ENCODE assay signal across 8 cellular contexts in the genomic region with DNA sequence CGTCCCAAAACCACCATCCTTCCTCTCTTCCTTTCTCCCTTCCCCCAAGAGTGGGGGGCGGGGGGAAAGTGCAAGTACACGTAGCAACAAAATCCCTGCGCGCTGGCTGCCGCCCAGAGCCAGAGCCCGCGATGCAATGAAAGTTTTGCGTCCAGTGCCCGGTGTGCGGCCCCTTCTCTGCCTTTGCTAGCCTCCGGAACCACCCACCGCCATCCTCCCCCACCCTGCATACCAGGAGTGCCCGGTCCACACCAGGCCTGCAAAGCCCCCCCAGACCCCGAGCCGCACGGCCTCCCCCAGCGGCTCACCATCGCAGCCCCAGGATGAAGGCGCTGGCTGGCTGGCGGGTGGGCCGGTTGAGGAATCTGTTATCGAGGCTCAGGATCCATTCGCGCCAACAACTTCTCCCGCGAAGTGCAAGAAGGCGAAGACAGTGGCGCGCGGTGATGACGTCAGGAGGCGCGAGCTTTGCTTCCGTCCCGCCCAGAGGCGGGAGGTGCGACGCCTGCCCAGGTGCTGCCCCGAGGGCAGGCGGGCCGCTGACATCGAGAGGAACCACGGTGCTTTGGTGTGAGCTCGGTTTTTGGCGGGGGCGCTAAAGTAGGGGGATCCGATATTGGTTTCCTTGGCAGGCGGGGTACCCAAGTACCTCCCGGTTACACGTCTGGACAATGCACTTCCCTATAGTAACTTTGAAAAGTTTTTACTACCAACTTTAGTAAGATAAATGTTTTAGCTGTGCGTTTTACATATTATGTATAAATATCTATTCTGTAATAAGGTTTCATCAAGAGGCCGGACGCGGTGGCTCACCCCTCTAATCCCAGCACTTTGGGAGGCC. TPM values are rescaled to one million over a fixed set of nuclear protein-coding genes. Genes with fewer than 3 reads are reported as not detected.
A peak's percentile ranks its signal among the peaks of the same experiment; 100 is the strongest.
DNase-seq lines count a peak whose midpoint lies in the region; ATAC-seq and TF ChIP-seq lines count a peak whose summit lies in the region.

A gene with protein sequence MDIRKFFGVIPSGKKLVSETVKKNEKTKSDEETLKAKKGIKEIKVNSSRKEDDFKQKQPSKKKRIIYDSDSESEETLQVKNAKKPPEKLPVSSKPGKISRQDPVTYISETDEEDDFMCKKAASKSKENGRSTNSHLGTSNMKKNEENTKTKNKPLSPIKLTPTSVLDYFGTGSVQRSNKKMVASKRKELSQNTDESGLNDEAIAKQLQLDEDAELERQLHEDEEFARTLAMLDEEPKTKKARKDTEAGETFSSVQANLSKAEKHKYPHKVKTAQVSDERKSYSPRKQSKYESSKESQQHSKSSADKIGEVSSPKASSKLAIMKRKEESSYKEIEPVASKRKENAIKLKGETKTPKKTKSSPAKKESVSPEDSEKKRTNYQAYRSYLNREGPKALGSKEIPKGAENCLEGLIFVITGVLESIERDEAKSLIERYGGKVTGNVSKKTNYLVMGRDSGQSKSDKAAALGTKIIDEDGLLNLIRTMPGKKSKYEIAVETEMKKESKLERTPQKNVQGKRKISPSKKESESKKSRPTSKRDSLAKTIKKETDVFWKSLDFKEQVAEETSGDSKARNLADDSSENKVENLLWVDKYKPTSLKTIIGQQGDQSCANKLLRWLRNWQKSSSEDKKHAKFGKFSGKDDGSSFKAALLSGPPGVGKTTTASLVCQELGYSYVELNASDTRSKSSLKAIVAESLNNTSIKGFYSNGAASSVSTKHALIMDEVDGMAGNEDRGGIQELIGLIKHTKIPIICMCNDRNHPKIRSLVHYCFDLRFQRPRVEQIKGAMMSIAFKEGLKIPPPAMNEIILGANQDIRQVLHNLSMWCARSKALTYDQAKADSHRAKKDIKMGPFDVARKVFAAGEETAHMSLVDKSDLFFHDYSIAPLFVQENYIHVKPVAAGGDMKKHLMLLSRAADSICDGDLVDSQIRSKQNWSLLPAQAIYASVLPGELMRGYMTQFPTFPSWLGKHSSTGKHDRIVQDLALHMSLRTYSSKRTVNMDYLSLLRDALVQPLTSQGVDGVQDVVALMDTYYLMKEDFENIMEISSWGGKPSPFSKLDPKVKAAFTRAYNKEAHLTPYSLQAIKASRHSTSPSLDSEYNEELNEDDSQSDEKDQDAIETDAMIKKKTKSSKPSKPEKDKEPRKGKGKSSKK (minus strand): TSS at position 432 of the 841 bp plus-strand sequence. CDS start 121 bp downstream, at position 311.

- POLR2A ChIA-PET in Caco-2 (lab: Charles Lee) (interaction anchor here (0.6 to 1.8 kb wide), 10 partner anchors 18 to 690 kb away, joined by 3 to 15 read pairs (median 4); partner anchors contain the start of genes KLB, LIAS, RPL9 and UGDH), Panc1 (lab: Charles Lee) (interaction anchor here (0.5 kb wide), 1 partner anchor 38 kb away, joined by 11 read pairs; no protein-coding TSS in a partner anchor)

- H3K4me3 Mint-ChIP-seq in Caco-2 (ENCODE audit: unreplicated experiment), result peak within 1 kb of the TSS; percentile 96
- peak within 1 kb of the TSS; percentile 96 for H3K4me3 Mint-ChIP-seq in activated T-cell treated with anti-CD3 and anti-CD28 coated beads, Interleukin-2, amount 50 U/mL, for 4 hours

- peak within 1 kb of the TSS; percentile 77 for H3K27ac ChIP-seq in Panc1 (ENCODE audit: low read length)
- H3K27ac ChIP-seq in esophagus muscularis mucosa (replicated peaks in 1 of 4), result peak within 1 kb of the TSS; percentile 86 to 91 (median 88)
- H3K27ac ChIP-seq in muscle layer of duodenum (ENCODE audit: low read length), result peak within 1 kb of the TSS; percentile 88

- H3K4me1 ChIP-seq in Caco-2, result peaks cover 4% of the 10 kb centered on the region; the same call in 1 of the 2 replicates
- H3K4me1 ChIP-seq in Panc1 (ENCODE audit: control insufficient read depth, insufficient read depth, low read length), result peaks cover 14% of the 10 kb centered on the region; the same call in 1 of the 2 replicates
- H3K4me1 ChIP-seq in esophagus muscularis mucosa, result peaks cover 13 to 36% (median 30%) of the 10 kb centered on the region in 4 donors
- peaks cover 0 to 20% of the 10 kb centered on the region in 2 donors for H3K4me1 ChIP-seq in muscle layer of duodenum (ENCODE audit: control insufficient read depth in 1 of 2, insufficient read depth in 2 of 2, low read length in 2 of 2)

- WGBS in esophagus muscularis mucosa, result 12% methylated on average over 12 of the region's 55 CpGs

- no peaks in the 10 kb centered on the region for H3K27me3 Mint-ChIP-seq in Caco-2 (ENCODE audit: insufficient read depth, unreplicated experiment)
- no peaks in the 10 kb centered on the region for H3K27me3 Mint-ChIP-seq in activated T-cell treated with anti-CD3 and anti-CD28 coated beads, Interleukin-2, amount 50 U/mL, for 4 hours (ENCODE audit: low read depth)

- intact Hi-C loops in Caco-2 (cut with micrococcal nuclease; ENCODE audit: unreplicated experiment) (loop anchor here (2.0 to 5.0 kb wide), 5 partner anchors 41 to 183 kb away; partner anchors contain the start of genes KLB and WDR19), Panc1 (cut with micrococcal nuclease; ENCODE audit: unreplicated experiment) (no loop called here), esophagus muscularis mucosa (cut with DNase I) (loop anchor here (5.0 kb wide), 1 partner anchor 91 kb away; the partner anchor contains the start of genes LIAS and RPL9)

- H3K27ac Mint-ChIP-seq in Caco-2 (ENCODE audit: unreplicated experiment), result peak within 1 kb of the TSS; percentile 98

- H3K9me3 ChIP-seq in Caco-2, result peaks cover 4% of the 10 kb centered on the region
- H3K9me3 ChIP-seq in Panc1 (ENCODE audit: control insufficient read depth, insufficient read depth, low read depth, low read length), result no peaks in the 10 kb centered on the region
- H3K9me3 ChIP-seq in esophagus muscularis mucosa, result no peaks in the 10 kb centered on the region
- no peaks in the 10 kb centered on the region for H3K9me3 ChIP-seq in muscle layer of duodenum (ENCODE audit: control insufficient read depth in 1 of 2, low read length in 2 of 2)

- TF ChIP-seq RAD21 in Ishikawa (IDR thresholded peaks at IDR 0.05; ENCODE audit: low read depth), result no peak

- CTCF ChIA-PET in Caco-2 (lab: Charles Lee) (interaction anchor here (0.7 to 1.8 kb wide), 6 partner anchors 8 to 184 kb away, joined by 3 to 10 read pairs (median 4); partner anchors contain the start of genes KLB and WDR19), Panc1 (lab: Charles Lee) (no interaction called here)

- peaks cover 23% of the 10 kb centered on the region for H3K36me3 Mint-ChIP-seq in Caco-2 (ENCODE audit: insufficient read depth, unreplicated experiment)
- H3K36me3 Mint-ChIP-seq in activated T-cell treated with anti-CD3 and anti-CD28 coated beads, Interleukin-2, amount 50 U/mL, for 4 hours (ENCODE audit: insufficient read depth), result peaks cover 2% of the 10 kb centered on the region

- BruUV-seq in Caco-2 (replicated peaks; lab: Mats Ljungman, UMichigan), result no TSS peak
- no TSS peak for BruUV-seq in Panc1 (replicated peaks; lab: Mats Ljungman, UMichigan)

- H3K4me3 ChIP-seq in Caco-2 (ENCODE audit: low read depth, low read length), result peak within 1 kb of the TSS; percentile 88
- H3K4me3 ChIP-seq in Panc1 (ENCODE audit: low read depth in 2 of 2, low read length in 2 of 2), result peak within 1 kb of the TSS; percentile 89 to 93
- H3K4me3 ChIP-seq in esophagus muscularis mucosa, result peak within 1 kb of the TSS; percentile 82 to 95 (median 86)
- peak within 1 kb of the TSS; percentile 79 to 94 for H3K4me3 ChIP-seq in muscle layer of duodenum (ENCODE audit: low read depth in 1 of 2, low read length in 2 of 2)

- TF ChIP-seq POLR2A in esophagus muscularis mucosa (IDR thresholded peaks at IDR 0.05; ENCODE audit: low read depth), result no peak

- no peak for TF ChIP-seq CTCF in Caco-2 (IDR thresholded peaks at IDR 0.05; ENCODE audit: insufficient read depth in 1 of 2, low read depth in 1 of 2, low read length in 1 of 2, severe bottlenecking in 1 of 2, unreplicated experiment in 1 of 2)
- no peak for TF ChIP-seq CTCF in Panc1 (IDR thresholded peaks at IDR 0.05)
- no peak for TF ChIP-seq CTCF in esophagus muscularis mucosa (IDR thresholded peaks at IDR 0.05)

- no peaks in the 10 kb centered on the region for H3K9me3 Mint-ChIP-seq in Caco-2 (ENCODE audit: unreplicated experiment)
- H3K9me3 Mint-ChIP-seq in activated T-cell treated with anti-CD3 and anti-CD28 coated beads, Interleukin-2, amount 50 U/mL, for 4 hours, result no peaks in the 10 kb centered on the region

- DNase-seq in Caco-2 (peak; percentile 95), Panc1 (ENCODE audit: low read depth, low spot score) (peak; percentile 38), esophagus muscularis mucosa (ENCODE audit: extremely low spot score) (peak; percentile 98)
- DNase-seq in activated T-cell treated with anti-CD3 and anti-CD28 coated beads, Interleukin-2, amount 50 U/mL, for 4 hours, result peak; percentile 92
- DNase-seq in stimulated activated CD8-positive, alpha-beta memory T cell treated with anti-CD3 and anti-CD28 coated beads, Interleukin-7, amount 100 ng/mL, for 24 hours (ENCODE audit: low read depth), result peak; percentile 92

- H3K36me3 ChIP-seq in Caco-2 (ENCODE audit: control insufficient read depth, insufficient read depth, low read length), result no peaks in the 10 kb centered on the region
- peaks cover 4% of the 10 kb centered on the region; the same call in 1 of the 2 replicates for H3K36me3 ChIP-seq in Panc1 (ENCODE audit: control insufficient read depth, insufficient read depth, low read length)
- H3K36me3 ChIP-seq in esophagus muscularis mucosa, result peaks cover 0 to 6% (median 0%) of the 10 kb centered on the region in 4 donors
- no peaks in the 10 kb centered on the region for H3K36me3 ChIP-seq in muscle layer of duodenum (ENCODE audit: control insufficient read depth in 1 of 2, insufficient read depth in 2 of 2, low read length in 2 of 2)

- peak; percentile 64 for ATAC-seq in GM21447 (IDR thresholded peaks at IDR 0.05; ENCODE audit: unreplicated experiment)
- peak; percentile 96 for ATAC-seq in Panc1
- peak; percentile 93 to 96 for ATAC-seq in activated T-cell treated with anti-CD3 and anti-CD28 coated beads, Interleukin-2, amount 50 U/mL, for 4 hours

- in situ Hi-C loops in Panc1 (cut with HindIII; ENCODE audit: low pct_unique_long_range_greater_than_20kb, low sequenced_read_pairs), result no loop called here

- H3K27me3 ChIP-seq in Caco-2 (replicated peaks; ENCODE audit: control insufficient read depth, insufficient read depth, low read length), result no peaks in the 10 kb centered on the region
- H3K27me3 ChIP-seq in Panc1 (ENCODE audit: control insufficient read depth, insufficient read depth, low read length), result no peaks in the 10 kb centered on the region
- H3K27me3 ChIP-seq in esophagus muscularis mucosa, result no peaks in the 10 kb centered on the region
- no peaks in the 10 kb centered on the region for H3K27me3 ChIP-seq in muscle layer of duodenum (ENCODE audit: low read depth, low read length)

- peaks cover 13% of the 10 kb centered on the region for H3K4me1 Mint-ChIP-seq in Caco-2 (ENCODE audit: low read depth, unreplicated experiment)
- peaks cover 31% of the 10 kb centered on the region for H3K4me1 Mint-ChIP-seq in activated T-cell treated with anti-CD3 and anti-CD28 coated beads, Interleukin-2, amount 50 U/mL, for 4 hours (ENCODE audit: low read depth)

- TF ChIP-seq EP300 in Ishikawa (IDR thresholded peaks at IDR 0.05; ENCODE audit: borderline replicate concordance) (no peak; the same call in 1 of the 2 replicates), esophagus muscularis mucosa (IDR thresholded peaks at IDR 0.05) (no peak)

RNA-seq across cellular contexts. Expression of the gene that starts here (rescaled TPM):
- 58.8 and 63.4 TPM in 2 replicates for total RNA-seq in Caco-2 (2022)
- 34.4 TPM for total RNA-seq in Panc1 (2021; ENCODE audit: unreplicated experiment)
- polyA plus RNA-seq in Panc1 (2012; ENCODE audit: insufficient read length), result 15.2 TPM
- 10 to 100 TPM; 62.0 to 70.6 (median 69.9) TPM for total RNA-seq in activated T-cell treated with anti-CD3 and anti-CD28 coated beads, Interleukin-2, amount 50 U/mL, for 4 hours
- total RNA-seq in esophagus muscularis mucosa, result 10 to 100 TPM; 30.6 to 37.4 (median 33.9) TPM

Comparison
In these comparisons a context has a peak if more than half of its experiments do, and no peak if none do; other contexts are left out.
1. Peak in every context shown above with its lines: DNase-seq, ATAC-seq, H3K4me3 ChIP-seq and H3K27ac ChIP-seq.
2. DNase-seq: peak in every context shown above with its lines; median percentile 98 in esophagus muscularis mucosa; 95 in Caco-2; 92 in activated T-cell treated with anti-CD3 and anti-CD28 coated beads, Interleukin-2, amount 50 U/mL, for 4 hours; 92 in stimulated activated CD8-positive, alpha-beta memory T cell treated with anti-CD3 and anti-CD28 coated beads, Interleukin-7, amount 100 ng/mL, for 24 hours; 38 in Panc1.